In the genomic region with DNA sequence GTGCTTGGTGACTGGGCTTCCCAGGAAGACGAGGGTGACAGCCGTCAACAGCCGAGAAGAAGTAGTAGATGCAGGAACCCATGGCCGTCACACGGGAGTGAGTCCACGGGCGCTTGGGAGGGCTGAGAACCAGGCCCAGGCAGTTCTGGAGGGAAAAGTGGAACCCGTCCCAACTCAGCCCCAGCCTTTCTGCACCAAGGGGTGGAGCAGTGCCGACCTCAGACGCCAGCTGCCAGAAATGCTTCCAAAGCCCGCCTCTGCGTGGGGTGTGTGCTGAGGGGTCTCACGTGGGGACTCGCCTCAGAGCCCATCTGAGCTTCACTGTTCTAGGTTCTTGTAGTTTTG, we compare ENCODE assay signal across 8 cellular contexts. TPM values are rescaled to one million over a fixed set of nuclear protein-coding genes. Genes with fewer than 3 reads are reported as not detected.
DNase-seq lines count a peak whose midpoint lies in the region; ATAC-seq and TF ChIP-seq lines count a peak whose summit lies in the region.
"Not testable (repeated sequence)": the region's sequence is repeated elsewhere in the genome, so short reads cannot be mapped to it uniquely, and the experiment has no call there.
"Had no signal": no experiment of that assay in that cellular context is flagged by ENCODE, and none has a peak within 500 bp of the region (broad histone marks: within the 10 kb centered on the region; RNA-seq: fewer than 3 reads in every experiment).

No MANE protein-coding gene starts in this region.

- not testable (repeated sequence) for DNase-seq in RWPE2 (ENCODE audit: low spot score)
- DNase-seq in activated CD4-positive, alpha-beta T cell treated with anti-CD3 and anti-CD28 coated beads for 48 hours: peak; percentile 0
- DNase-seq in cardiac septum (ENCODE audit: low spot score): peak; percentile 39
- peak; percentile 88 for DNase-seq in mesenteric fat pad (ENCODE audit: low spot score)
- DNase-seq in sciatic nerve (ENCODE audit: low spot score): peak; percentile 13
- peak; percentile 28 for DNase-seq in upper lobe of right lung

- H3K9me3 ChIP-seq in RWPE2 (ENCODE audit: severe bottlenecking); upper lobe of right lung: not testable (repeated sequence)

- not testable (repeated sequence) for H3K36me3 ChIP-seq in RWPE2 (ENCODE audit: low read depth); upper lobe of right lung

- H3K27ac ChIP-seq in RWPE2 (ENCODE audit: poor library complexity, severe bottlenecking); upper lobe of right lung: not testable (repeated sequence)

- not testable (repeated sequence) for H3K27me3 ChIP-seq in RWPE2 (ENCODE audit: insufficient read depth, poor library complexity, severe bottlenecking); upper lobe of right lung

- intact Hi-C loops in cardiac septum (cut with DNase I): loop anchor here (10.0 kb wide), 1 partner anchor 88 kb away; no protein-coding TSS in a partner anchor
- intact Hi-C loops in sciatic nerve (cut with DNase I); upper lobe of right lung (cut with DNase I): not testable (repeated sequence)

- not testable (repeated sequence) for TF ChIP-seq CTCF in RWPE2 (IDR thresholded peaks at IDR 0.05; ENCODE audit: poor library complexity, severe bottlenecking); upper lobe of right lung (IDR thresholded peaks at IDR 0.05)

- H3K4me1 ChIP-seq in RWPE2 (ENCODE audit: insufficient read depth, poor library complexity, severe bottlenecking); upper lobe of right lung: not testable (repeated sequence)

- H3K4me3 ChIP-seq in RWPE2 (ENCODE audit: severe bottlenecking); upper lobe of right lung: not testable (repeated sequence)

- peak; percentile 4; the same call in 1 of the 3 replicates for ATAC-seq in RWPE2 (ENCODE audit: low read depth)
- not testable (repeated sequence) for ATAC-seq in sciatic nerve, upper lobe of right lung

RNA-seq across cellular contexts. Expression of gene ZDHHC11B, which starts 12.0 kb away (rescaled TPM):
- total RNA-seq in cardiac septum (5.5 TPM), mesenteric fat pad (6.9 TPM), sciatic nerve (1.9 TPM), upper lobe of right lung (8.0 TPM)
- total RNA-seq: GM12878, GM23248 had no signal
